8 cellular contexts compared by ENCODE assay signal in genomic region chr1:101025680-101026393, GRCh38. TPM values are rescaled to one million over a fixed set of nuclear protein-coding genes. Genes with fewer than 3 reads are reported as not detected.
DNase-seq lines count a peak whose midpoint lies in the region; ATAC-seq and TF ChIP-seq lines count a peak whose summit lies in the region.

Gene DPH5, minus strand, starts transcription at chr1:101025784. Its CDS starts 341 bp downstream, at chr1:101025443.

- H3K27me3 ChIP-seq in AG04450 (ENCODE audit: control insufficient read depth, insufficient read depth, low read length): no peaks in the 10 kb centered on the region

- POLR2A ChIA-PET in AG04450 (lab: Yijun Ruan, JAX): interaction anchor here (0.6 to 1.4 kb wide), 3 partner anchors 210 to 263 kb away, joined by 3 to 6 read pairs (median 3); no protein-coding TSS in a partner anchor

- peak within 1 kb of the TSS; percentile 82 for H3K4me3 ChIP-seq in AG04450 (ENCODE audit: low read depth, low read length)

- H3K9me3 ChIP-seq in AG04450 (ENCODE audit: control insufficient read depth, insufficient read depth, low read length): no peaks in the 10 kb centered on the region

- ATAC-seq in GM18873 (IDR thresholded peaks at IDR 0.05; ENCODE audit: low FRiP score, unreplicated experiment) (peak; percentile 67), HG03139 (IDR thresholded peaks at IDR 0.05; ENCODE audit: unreplicated experiment) (peak; percentile 80)
- peak; percentile 92 to 93 for ATAC-seq in activated CD4-positive, CD25-positive, alpha-beta regulatory T cell treated with anti-CD3 and anti-CD28 coated beads, Interleukin-2, amount 50 U/mL, for 24 hours

- no peak for TF ChIP-seq CTCF in AG04450 (IDR thresholded peaks at IDR 0.05; ENCODE audit: low read depth, low read length)

- DNase-seq in AG04450 (ENCODE audit: low read depth, low spot score): peak; percentile 74
- peak; percentile 89 to 92 for DNase-seq in NCI-H446 (lab: John Stamatoyannopoulos, UW)
- DNase-seq in cerebellar cortex (ENCODE audit: low spot score): peak; percentile 91
- DNase-seq in islet precursor cell: peak; percentile 96
- DNase-seq in stimulated activated CD4-positive, alpha-beta T cell treated with anti-CD3 and anti-CD28 coated beads, Interleukin-12 subunit alpha, Interleukin-12 subunit beta, amount 100 ng/mL, for 48 hours (ENCODE audit: low read depth in 2 of 3, low spot score in 1 of 3): peak; percentile 81 to 91 (median 88)

- CTCF ChIA-PET in AG04450 (lab: Charles Lee): interaction anchor here (2.6 kb wide), 1 partner anchor 263 kb away, joined by 11 read pairs; no protein-coding TSS in a partner anchor

- peak within 1 kb of the TSS; percentile 89 for H3K27ac ChIP-seq in AG04450 (ENCODE audit: low read depth, low read length)

RNA-seq across cellular contexts. Expression of gene DPH5, which starts in this region (rescaled TPM):
- 68.6 and 87.4 TPM in 2 replicates for polyA plus RNA-seq in AG04450 (2011; rRNA removed)
- polyA minus RNA-seq in AG04450 (2011; rRNA and poly(A)+ RNA removed): 15.5 and 20.5 TPM in 2 replicates

Comparison
In these comparisons a context has a peak if more than half of its experiments do, and no peak if none do; other contexts are left out.
1. Peak in every context shown above with its lines: DNase-seq, ATAC-seq, H3K4me3 ChIP-seq and H3K27ac ChIP-seq.